9 cellular contexts compared by ENCODE assay signal in genomic region chr2:148642891-148643416, GRCh38. TPM values are rescaled to one million over a fixed set of nuclear protein-coding genes. Genes with fewer than 3 reads are reported as not detected.
DNase-seq lines count a peak whose midpoint lies in the region; ATAC-seq, FAIRE-seq and TF ChIP-seq lines count a peak whose summit lies in the region.
"Had no signal": no experiment of that assay in that cellular context is flagged by ENCODE, and none has a peak within 500 bp of the region (broad histone marks: within the 10 kb centered on the region; RNA-seq: fewer than 3 reads in every experiment).

No MANE protein-coding gene starts in this region.

- FAIRE-seq in kidney (lab: Jason Lieb, UNC), result no peak

- ATAC-seq in activated CD8-positive, alpha-beta memory T cell treated with anti-CD3 and anti-CD28 coated beads, Interleukin-2, amount 10 ng/mL, durations not matched to agents 7 days and 5 days, result no peak
- ATAC-seq in stimulated activated effector memory CD8-positive, alpha-beta T cell treated with anti-CD3 and anti-CD28 coated beads, Interleukin-12 subunit alpha, Interleukin-12 subunit beta, amount 100 ng/mL, for 72 hours, result no peak
- ATAC-seq in GM21717 (IDR thresholded peaks at IDR 0.05; ENCODE audit: unreplicated experiment), result no peak

- H3K27ac ChIP-seq in kidney (ENCODE audit: low read depth in 2 of 2, low read length in 2 of 2), result no peak overlapping the region

- no peak overlapping the region for H3K4me3 ChIP-seq in fibroblast of pulmonary artery (replicated peaks; ENCODE audit: low read depth, low read length)
- no peak overlapping the region for H3K4me3 ChIP-seq in kidney (ENCODE audit: low read length in 2 of 2)

- no peaks in the 10 kb centered on the region for H3K36me3 ChIP-seq in kidney (ENCODE audit: control insufficient read depth in 1 of 2, insufficient read depth in 2 of 2, low read length in 2 of 2)

- peaks cover 2 to 7% of the 10 kb centered on the region in 2 donors for H3K4me1 ChIP-seq in kidney (ENCODE audit: control insufficient read depth in 1 of 2, insufficient read depth in 1 of 2, low read depth in 1 of 2, low read length in 2 of 2)

- TF ChIP-seq CTCF in fibroblast of pulmonary artery (IDR thresholded peaks at IDR 0.05; ENCODE audit: low read length, missing control alignments) (no peak), kidney (IDR thresholded peaks at IDR 0.05; ENCODE audit: borderline replicate concordance, extremely low read depth, insufficient read depth) (no peak)

- H3K27ac Mint-ChIP-seq in activated CD8-positive, alpha-beta memory T cell treated with anti-CD3 and anti-CD28 coated beads, Interleukin-2, amount 10 ng/mL, durations not matched to agents 7 days and 5 days, result no peak overlapping the region
- H3K27ac Mint-ChIP-seq in stimulated activated effector memory CD8-positive, alpha-beta T cell treated with anti-CD3 and anti-CD28 coated beads, Interleukin-12 subunit alpha, Interleukin-12 subunit beta, amount 100 ng/mL, for 72 hours, result peak overlapping the region; percentile 98

- intact Hi-C loops in kidney (cut with DNase I), result no loop called here

- H3K9me3 Mint-ChIP-seq in activated CD8-positive, alpha-beta memory T cell treated with anti-CD3 and anti-CD28 coated beads, Interleukin-2, amount 10 ng/mL, durations not matched to agents 7 days and 5 days (ENCODE audit: low read depth), result no peaks in the 10 kb centered on the region
- H3K9me3 Mint-ChIP-seq in stimulated activated effector memory CD8-positive, alpha-beta T cell treated with anti-CD3 and anti-CD28 coated beads, Interleukin-12 subunit alpha, Interleukin-12 subunit beta, amount 100 ng/mL, for 72 hours, result no peaks in the 10 kb centered on the region

- CTCF ChIA-PET in activated CD8-positive, alpha-beta memory T cell treated with anti-CD3 and anti-CD28 coated beads, Interleukin-2, amount 10 ng/mL, durations not matched to agents 7 days and 5 days (lab: Charles Lee), result interaction anchor here (1.1 to 1.2 kb wide), 2 partner anchors 28 to 134 kb away, joined by 3 read pairs; no protein-coding TSS in a partner anchor

- peaks cover 22% of the 10 kb centered on the region for H3K4me1 Mint-ChIP-seq in activated CD8-positive, alpha-beta memory T cell treated with anti-CD3 and anti-CD28 coated beads, Interleukin-2, amount 10 ng/mL, durations not matched to agents 7 days and 5 days
- H3K4me1 Mint-ChIP-seq in stimulated activated effector memory CD8-positive, alpha-beta T cell treated with anti-CD3 and anti-CD28 coated beads, Interleukin-12 subunit alpha, Interleukin-12 subunit beta, amount 100 ng/mL, for 72 hours, result peaks cover 19% of the 10 kb centered on the region

- H3K9ac ChIP-seq in kidney (ENCODE audit: low read length in 2 of 2), result no peak overlapping the region

- no peaks in the 10 kb centered on the region for H3K9me3 ChIP-seq in kidney (ENCODE audit: control insufficient read depth in 1 of 2, low read length in 2 of 2)

- peak overlapping the region; percentile 88 for H3K4me3 Mint-ChIP-seq in activated CD8-positive, alpha-beta memory T cell treated with anti-CD3 and anti-CD28 coated beads, Interleukin-2, amount 10 ng/mL, durations not matched to agents 7 days and 5 days
- H3K4me3 Mint-ChIP-seq in stimulated activated effector memory CD8-positive, alpha-beta T cell treated with anti-CD3 and anti-CD28 coated beads, Interleukin-12 subunit alpha, Interleukin-12 subunit beta, amount 100 ng/mL, for 72 hours, result peak overlapping the region; percentile 87

- peaks cover 47% of the 10 kb centered on the region for H3K27me3 Mint-ChIP-seq in activated CD8-positive, alpha-beta memory T cell treated with anti-CD3 and anti-CD28 coated beads, Interleukin-2, amount 10 ng/mL, durations not matched to agents 7 days and 5 days

- DNase-seq in activated CD8-positive, alpha-beta memory T cell treated with anti-CD3 and anti-CD28 coated beads, Interleukin-2, amount 10 ng/mL, durations not matched to agents 7 days and 5 days, result no peak
- no peak for DNase-seq in activated CD8-positive, alpha-beta memory T cell treated with anti-CD3 and anti-CD28 coated beads, Interleukin-2, amount 50 U/mL, for 48 hours
- DNase-seq in SKM-1 treated with dmso at 0.1 percent for 144 hours (lab: John Stamatoyannopoulos, UW; ENCODE audit: unreplicated experiment) (peak; percentile 77), fibroblast of pulmonary artery (ENCODE audit: low read depth) (peak; percentile 83), kidney (no peak), NCI-H2171 treated with DMSO at 0.1 percent for 48 hours (lab: John Stamatoyannopoulos, UW) (no peak)
- DNase-seq in stimulated activated effector memory CD8-positive, alpha-beta T cell treated with anti-CD3 and anti-CD28 coated beads, Interleukin-12 subunit alpha, Interleukin-12 subunit beta, amount 100 ng/mL, for 72 hours (ENCODE audit: low spot score in 2 of 2), result no peak
- DNase-seq: NCI-H1436 treated with DMSO at 0.1 percent for 48 hours had no signal

- peaks cover 1% of the 10 kb centered on the region for H3K36me3 Mint-ChIP-seq in activated CD8-positive, alpha-beta memory T cell treated with anti-CD3 and anti-CD28 coated beads, Interleukin-2, amount 10 ng/mL, durations not matched to agents 7 days and 5 days
- H3K36me3 Mint-ChIP-seq in stimulated activated effector memory CD8-positive, alpha-beta T cell treated with anti-CD3 and anti-CD28 coated beads, Interleukin-12 subunit alpha, Interleukin-12 subunit beta, amount 100 ng/mL, for 72 hours, result peaks cover 38% of the 10 kb centered on the region

RNA-seq across cellular contexts. Expression of gene EPC2, which starts 1.6 kb away (rescaled TPM):
- 10 to 100 TPM; 19.4 to 21.8 TPM for total RNA-seq in activated CD8-positive, alpha-beta memory T cell treated with anti-CD3 and anti-CD28 coated beads, Interleukin-2, amount 10 ng/mL, durations not matched to agents 7 days and 5 days
- 43.9 TPM for total RNA-seq in kidney
- polyA plus RNA-seq in kidney (ENCODE audit: insufficient read depth, low read depth, low replicate concordance), result 7.2 TPM

Comparison
In these comparisons a context has a peak if more than half of its experiments do, and no peak if none do; other contexts are left out.
1. DNase-seq: peak in SKM-1 treated with dmso at 0.1 percent for 144 hours (single experiment) and fibroblast of pulmonary artery (single experiment); none in activated CD8-positive, alpha-beta memory T cell treated with anti-CD3 and anti-CD28 coated beads, Interleukin-2, amount 10 ng/mL, durations not matched to agents 7 days and 5 days (single experiment), activated CD8-positive, alpha-beta memory T cell treated with anti-CD3 and anti-CD28 coated beads, Interleukin-2, amount 50 U/mL, for 48 hours (single experiment), stimulated activated effector memory CD8-positive, alpha-beta T cell treated with anti-CD3 and anti-CD28 coated beads, Interleukin-12 subunit alpha, Interleukin-12 subunit beta, amount 100 ng/mL, for 72 hours (0 of 2), kidney (single experiment) and NCI-H2171 treated with DMSO at 0.1 percent for 48 hours (single experiment).